ENCODE assay signal across 1 cellular context in genomic region chr9:125632321-125633115, GRCh38.
A peak's percentile ranks its signal among the peaks of the same experiment; 100 is the strongest.
TF ChIP-seq lines count a peak whose summit lies in the region.

No MANE protein-coding gene starts in this region.

TF ChIP-seq in K562, 482 proteins besides CTCF, POLR2A, EP300 and RAD21 (continued from another document and continues in another):
- TF ChIP-seq ZNF518B (CRISPR knock-in tag; IDR thresholded peaks at IDR 0.05) (no peak), TGIF2 (CRISPR knock-in tag; IDR thresholded peaks at IDR 0.05) (no peak), C11orf30 (IDR thresholded peaks at IDR 0.05; ENCODE audit: low read depth) (no peak), NR4A1 (CRISPR knock-in tag; IDR thresholded peaks at IDR 0.05) (no peak), NR4A1 (tag; IDR thresholded peaks at IDR 0.05) (no peak), PPARD (CRISPR knock-in tag; IDR thresholded peaks at IDR 0.05) (no peak), SPI1 (IDR thresholded peaks at IDR 0.05; ENCODE audit: borderline replicate concordance, low read depth, low read length) (peak; percentile 60; the same call in 1 of the 2 replicates), SAFB (IDR thresholded peaks at IDR 0.05; ENCODE audit: borderline replicate concordance, low read depth, low read length) (no peak), NONO (IDR thresholded peaks at IDR 0.05; ENCODE audit: low read depth in 2 of 2, low read length in 1 of 2) (no peak), TEAD2 (tag; IDR thresholded peaks at IDR 0.05) (no peak), IRF9 (tag; IDR thresholded peaks at IDR 0.05) (no peak), VEZF1 (CRISPR knock-in tag; IDR thresholded peaks at IDR 0.05) (no peak), POLR3G (IDR thresholded peaks at IDR 0.05; ENCODE audit: extremely low read depth, insufficient read length, insufficient replicate concordance) (no peak), ZNF212 (CRISPR knock-in tag; IDR thresholded peaks at IDR 0.05) (no peak), ARID4B (CRISPR knock-in tag; IDR thresholded peaks at IDR 0.05) (no peak), MTF1 (CRISPR knock-in tag; IDR thresholded peaks at IDR 0.05; ENCODE audit: borderline replicate concordance) (no peak), ZBTB8A (IDR thresholded peaks at IDR 0.05; ENCODE audit: partially characterized antibody) (no peak), ZNF79 (CRISPR knock-in tag; IDR thresholded peaks at IDR 0.05; ENCODE audit: low read depth) (no peak), SAFB2 (IDR thresholded peaks at IDR 0.05; ENCODE audit: borderline replicate concordance, low read depth, low read length, severe bottlenecking) (no peak), BCLAF1 (IDR thresholded peaks at IDR 0.05; ENCODE audit: borderline replicate concordance in 1 of 2, control insufficient read depth in 1 of 2, low read depth in 2 of 2, low read length in 1 of 2) (no peak), KLF10 (CRISPR knock-in tag; IDR thresholded peaks at IDR 0.05) (no peak), TOE1 (IDR thresholded peaks at IDR 0.05; ENCODE audit: borderline replicate concordance) (no peak), TOE1 (CRISPR knock-in tag; IDR thresholded peaks at IDR 0.05; ENCODE audit: borderline replicate concordance, low read depth) (no peak), RREB1 (CRISPR knock-in tag; IDR thresholded peaks at IDR 0.05) (no peak), KLF13 (tag; IDR thresholded peaks at IDR 0.05; ENCODE audit: borderline replicate concordance, low read depth) (no peak), ZBTB17 (CRISPR knock-in tag; IDR thresholded peaks at IDR 0.05) (no peak), JUN (IDR thresholded peaks at IDR 0.05; ENCODE audit: borderline replicate concordance, low read depth, low read length) (no peak), JUN (CRISPR knock-in tag; IDR thresholded peaks at IDR 0.05; ENCODE audit: borderline replicate concordance) (no peak), MTA2 (IDR thresholded peaks at IDR 0.05; ENCODE audit: low read depth) (peak; percentile 60; the same call in 1 of the 2 replicates), CCAR2 (IDR thresholded peaks at IDR 0.05; ENCODE audit: low read depth, low read length) (no peak), ZNF717 (CRISPR knock-in tag; IDR thresholded peaks at IDR 0.05) (no peak), SLC30A9 (CRISPR knock-in tag; IDR thresholded peaks at IDR 0.05) (no peak), PBX2 (CRISPR knock-in tag; IDR thresholded peaks at IDR 0.05; ENCODE audit: low read depth) (no peak), PBX2 (tag; conservative IDR thresholded peaks at IDR 0.05; ENCODE audit: low read depth) (peak; percentile 84), TFE3 (CRISPR knock-in tag; IDR thresholded peaks at IDR 0.05) (no peak)
